1 cellular context compared by ENCODE assay signal in the genomic region with DNA sequence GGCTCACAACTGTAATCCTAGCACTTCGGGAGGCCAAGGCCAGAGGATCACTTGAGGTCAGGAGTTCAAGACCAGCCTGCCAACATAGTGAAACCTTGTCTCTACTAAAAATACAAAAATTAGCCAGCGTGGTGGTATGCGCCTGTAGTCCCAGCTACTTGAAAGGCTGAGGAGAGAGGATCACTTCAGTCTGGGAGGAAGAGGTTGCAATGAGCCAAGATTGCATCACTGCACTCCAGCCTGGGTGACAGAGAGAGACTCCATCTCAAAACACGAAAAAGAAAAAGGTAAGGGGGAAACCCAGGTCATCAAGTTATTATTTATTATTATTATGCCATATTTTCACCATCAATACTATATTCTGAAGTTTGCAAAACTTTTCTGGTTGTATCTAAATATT.
A peak's percentile ranks its signal among the peaks of the same experiment; 100 is the strongest.
TF ChIP-seq lines count a peak whose summit lies in the region.

No MANE protein-coding gene starts in this region.

TF ChIP-seq in GM12878, 131 proteins besides CTCF, POLR2A, EP300 and RAD21:
- peak; percentile 34 for TF ChIP-seq JUNB (IDR thresholded peaks at IDR 0.05)
